In the genomic region with DNA sequence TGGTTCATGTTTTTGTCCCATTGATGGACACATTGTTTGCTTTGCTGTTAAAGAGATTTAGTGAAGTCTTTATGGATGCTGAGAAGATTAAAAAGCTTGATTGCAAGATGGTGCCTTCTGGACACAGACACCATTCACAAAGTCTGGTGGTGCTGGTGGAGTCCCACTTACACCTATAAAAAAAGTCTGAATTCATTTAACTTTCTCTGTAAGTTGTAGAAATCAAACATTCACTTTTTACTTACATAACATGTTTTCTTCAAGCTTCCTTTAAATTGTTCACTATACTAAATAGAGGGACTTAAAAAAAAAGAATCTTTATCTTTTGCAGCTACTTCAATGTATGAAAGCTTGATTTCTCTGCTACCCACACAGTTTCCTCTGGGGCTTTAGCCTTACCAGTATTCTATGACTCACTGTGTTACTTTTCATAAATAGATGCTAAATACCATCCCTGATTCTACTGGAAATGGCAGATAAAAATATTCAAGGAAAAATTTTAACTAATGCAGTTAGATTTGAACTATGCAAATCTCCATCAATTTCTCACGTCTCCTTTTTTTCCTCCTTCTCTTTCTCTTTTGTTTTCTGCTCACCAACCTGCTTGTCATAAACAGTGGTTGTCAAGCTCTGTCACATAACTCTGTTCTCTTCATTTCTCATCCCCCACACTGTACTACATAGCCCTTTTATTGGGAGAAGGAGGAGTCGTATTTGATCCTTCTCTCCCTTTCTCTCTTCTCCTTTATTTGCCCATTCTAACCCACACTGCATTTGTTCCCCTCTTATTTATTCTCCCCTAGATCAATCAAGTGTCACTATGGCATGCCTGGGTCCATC, we compare ENCODE assay signal across 1 cellular context.
TF ChIP-seq lines count a peak whose summit lies in the region.

No MANE protein-coding gene starts in this region.

TF ChIP-seq in K562, 482 proteins besides CTCF, POLR2A, EP300 and RAD21 (continued from another document):
- TF ChIP-seq, protein P1, sequence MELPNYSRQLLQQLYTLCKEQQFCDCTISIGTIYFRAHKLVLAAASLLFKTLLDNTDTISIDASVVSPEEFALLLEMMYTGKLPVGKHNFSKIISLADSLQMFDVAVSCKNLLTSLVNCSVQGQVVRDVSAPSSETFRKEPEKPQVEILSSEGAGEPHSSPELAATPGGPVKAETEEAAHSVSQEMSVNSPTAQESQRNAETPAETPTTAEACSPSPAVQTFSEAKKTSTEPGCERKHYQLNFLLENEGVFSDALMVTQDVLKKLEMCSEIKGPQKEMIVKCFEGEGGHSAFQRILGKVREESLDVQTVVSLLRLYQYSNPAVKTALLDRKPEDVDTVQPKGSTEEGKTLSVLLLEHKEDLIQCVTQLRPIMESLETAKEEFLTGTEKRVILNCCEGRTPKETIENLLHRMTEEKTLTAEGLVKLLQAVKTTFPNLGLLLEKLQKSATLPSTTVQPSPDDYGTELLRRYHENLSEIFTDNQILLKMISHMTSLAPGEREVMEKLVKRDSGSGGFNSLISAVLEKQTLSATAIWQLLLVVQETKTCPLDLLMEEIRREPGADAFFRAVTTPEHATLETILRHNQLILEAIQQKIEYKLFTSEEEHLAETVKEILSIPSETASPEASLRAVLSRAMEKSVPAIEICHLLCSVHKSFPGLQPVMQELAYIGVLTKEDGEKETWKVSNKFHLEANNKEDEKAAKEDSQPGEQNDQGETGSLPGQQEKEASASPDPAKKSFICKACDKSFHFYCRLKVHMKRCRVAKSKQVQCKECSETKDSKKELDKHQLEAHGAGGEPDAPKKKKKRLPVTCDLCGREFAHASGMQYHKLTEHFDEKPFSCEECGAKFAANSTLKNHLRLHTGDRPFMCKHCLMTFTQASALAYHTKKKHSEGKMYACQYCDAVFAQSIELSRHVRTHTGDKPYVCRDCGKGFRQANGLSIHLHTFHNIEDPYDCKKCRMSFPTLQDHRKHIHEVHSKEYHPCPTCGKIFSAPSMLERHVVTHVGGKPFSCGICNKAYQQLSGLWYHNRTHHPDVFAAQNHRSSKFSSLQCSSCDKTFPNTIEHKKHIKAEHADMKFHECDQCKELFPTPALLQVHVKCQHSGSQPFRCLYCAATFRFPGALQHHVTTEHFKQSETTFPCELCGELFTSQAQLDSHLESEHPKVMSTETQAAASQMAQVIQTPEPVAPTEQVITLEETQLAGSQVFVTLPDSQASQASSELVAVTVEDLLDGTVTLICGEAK (IDR thresholded peaks at IDR 0.05), result no peak
- TF ChIP-seq, protein P1 (CRISPR knock-in tag; IDR thresholded peaks at IDR 0.05), result no peak
- no peak for TF ChIP-seq RBM39 (optimal IDR thresholded peaks at IDR 0.05; ENCODE audit: low read depth, low read length)
- TF ChIP-seq, protein P2, sequence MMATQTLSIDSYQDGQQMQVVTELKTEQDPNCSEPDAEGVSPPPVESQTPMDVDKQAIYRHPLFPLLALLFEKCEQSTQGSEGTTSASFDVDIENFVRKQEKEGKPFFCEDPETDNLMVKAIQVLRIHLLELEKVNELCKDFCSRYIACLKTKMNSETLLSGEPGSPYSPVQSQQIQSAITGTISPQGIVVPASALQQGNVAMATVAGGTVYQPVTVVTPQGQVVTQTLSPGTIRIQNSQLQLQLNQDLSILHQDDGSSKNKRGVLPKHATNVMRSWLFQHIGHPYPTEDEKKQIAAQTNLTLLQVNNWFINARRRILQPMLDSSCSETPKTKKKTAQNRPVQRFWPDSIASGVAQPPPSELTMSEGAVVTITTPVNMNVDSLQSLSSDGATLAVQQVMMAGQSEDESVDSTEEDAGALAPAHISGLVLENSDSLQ (IDR thresholded peaks at IDR 0.05), result peak; percentile 32; the same call in 1 of the 2 replicates
- no peak for TF ChIP-seq RBM17 (IDR thresholded peaks at IDR 0.05; ENCODE audit: borderline replicate concordance, low read depth, low read length)
- TF ChIP-seq POLR3A (IDR thresholded peaks at IDR 0.05; ENCODE audit: borderline replicate concordance, extremely low read depth, insufficient read depth, insufficient read length), result no peak
- 0 out of 2 replicates have a peak, but pooled peaks have one; percentile 9 for TF ChIP-seq ZNF134 (CRISPR knock-in tag; conservative IDR thresholded peaks at IDR 0.05)
- no peak for TF ChIP-seq BACH1 (tag; IDR thresholded peaks at IDR 0.05)
- TF ChIP-seq ZBTB49 (CRISPR knock-in tag; IDR thresholded peaks at IDR 0.05; ENCODE audit: borderline replicate concordance), result no peak
